2 cellular contexts compared by ENCODE assay signal in the genomic region with DNA sequence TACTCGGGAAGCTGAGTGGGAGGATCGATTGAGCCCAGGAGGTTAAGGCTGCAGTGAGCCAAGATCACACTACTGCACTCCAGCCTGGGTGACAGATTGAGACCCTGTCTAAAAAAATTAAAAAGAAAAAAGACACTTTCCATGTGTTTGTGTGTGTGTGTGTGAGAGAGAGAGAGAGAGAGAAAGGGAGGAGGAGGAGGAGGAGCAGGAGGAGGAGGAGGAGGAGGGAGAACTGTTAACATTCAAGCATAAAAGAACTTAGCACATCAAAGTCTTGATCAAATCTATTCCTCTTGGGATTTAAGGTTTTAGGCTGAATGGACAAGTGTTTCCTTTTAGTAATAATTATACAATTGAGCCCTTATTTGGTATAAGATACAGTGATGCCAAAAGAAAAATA.
TF ChIP-seq lines count a peak whose summit lies in the region.

No MANE protein-coding gene starts in this region.

TF ChIP-seq in GM23338, 12 proteins besides CTCF, POLR2A, EP300 and RAD21 (continues in another document):
- TF ChIP-seq CREB1 (CRISPR knock-in tag; IDR thresholded peaks at IDR 0.05; ENCODE audit: low read depth), result no peak
- no peak for TF ChIP-seq JUNB (IDR thresholded peaks at IDR 0.05; ENCODE audit: unreplicated experiment)
- no peak for TF ChIP-seq POLR2AphosphoS5 (IDR thresholded peaks at IDR 0.05; ENCODE audit: low read depth)
- TF ChIP-seq STAT1 (IDR thresholded peaks at IDR 0.05; ENCODE audit: unreplicated experiment), result no peak
- TF ChIP-seq EZH2 (IDR thresholded peaks at IDR 0.05; ENCODE audit: low read depth, unreplicated experiment), result no peak
- no peak for TF ChIP-seq ZNF114 (CRISPR knock-in tag; IDR thresholded peaks at IDR 0.05)
- no peak for TF ChIP-seq NANOG (IDR thresholded peaks at IDR 0.05; ENCODE audit: borderline replicate concordance)
- TF ChIP-seq, protein P1, sequence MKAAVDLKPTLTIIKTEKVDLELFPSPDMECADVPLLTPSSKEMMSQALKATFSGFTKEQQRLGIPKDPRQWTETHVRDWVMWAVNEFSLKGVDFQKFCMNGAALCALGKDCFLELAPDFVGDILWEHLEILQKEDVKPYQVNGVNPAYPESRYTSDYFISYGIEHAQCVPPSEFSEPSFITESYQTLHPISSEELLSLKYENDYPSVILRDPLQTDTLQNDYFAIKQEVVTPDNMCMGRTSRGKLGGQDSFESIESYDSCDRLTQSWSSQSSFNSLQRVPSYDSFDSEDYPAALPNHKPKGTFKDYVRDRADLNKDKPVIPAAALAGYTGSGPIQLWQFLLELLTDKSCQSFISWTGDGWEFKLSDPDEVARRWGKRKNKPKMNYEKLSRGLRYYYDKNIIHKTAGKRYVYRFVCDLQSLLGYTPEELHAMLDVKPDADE (IDR thresholded peaks at IDR 0.05), result no peak
- TF ChIP-seq EZH2phosphoT487 (IDR thresholded peaks at IDR 0.05; ENCODE audit: unreplicated experiment), result no peak
- TF ChIP-seq, protein P2, sequence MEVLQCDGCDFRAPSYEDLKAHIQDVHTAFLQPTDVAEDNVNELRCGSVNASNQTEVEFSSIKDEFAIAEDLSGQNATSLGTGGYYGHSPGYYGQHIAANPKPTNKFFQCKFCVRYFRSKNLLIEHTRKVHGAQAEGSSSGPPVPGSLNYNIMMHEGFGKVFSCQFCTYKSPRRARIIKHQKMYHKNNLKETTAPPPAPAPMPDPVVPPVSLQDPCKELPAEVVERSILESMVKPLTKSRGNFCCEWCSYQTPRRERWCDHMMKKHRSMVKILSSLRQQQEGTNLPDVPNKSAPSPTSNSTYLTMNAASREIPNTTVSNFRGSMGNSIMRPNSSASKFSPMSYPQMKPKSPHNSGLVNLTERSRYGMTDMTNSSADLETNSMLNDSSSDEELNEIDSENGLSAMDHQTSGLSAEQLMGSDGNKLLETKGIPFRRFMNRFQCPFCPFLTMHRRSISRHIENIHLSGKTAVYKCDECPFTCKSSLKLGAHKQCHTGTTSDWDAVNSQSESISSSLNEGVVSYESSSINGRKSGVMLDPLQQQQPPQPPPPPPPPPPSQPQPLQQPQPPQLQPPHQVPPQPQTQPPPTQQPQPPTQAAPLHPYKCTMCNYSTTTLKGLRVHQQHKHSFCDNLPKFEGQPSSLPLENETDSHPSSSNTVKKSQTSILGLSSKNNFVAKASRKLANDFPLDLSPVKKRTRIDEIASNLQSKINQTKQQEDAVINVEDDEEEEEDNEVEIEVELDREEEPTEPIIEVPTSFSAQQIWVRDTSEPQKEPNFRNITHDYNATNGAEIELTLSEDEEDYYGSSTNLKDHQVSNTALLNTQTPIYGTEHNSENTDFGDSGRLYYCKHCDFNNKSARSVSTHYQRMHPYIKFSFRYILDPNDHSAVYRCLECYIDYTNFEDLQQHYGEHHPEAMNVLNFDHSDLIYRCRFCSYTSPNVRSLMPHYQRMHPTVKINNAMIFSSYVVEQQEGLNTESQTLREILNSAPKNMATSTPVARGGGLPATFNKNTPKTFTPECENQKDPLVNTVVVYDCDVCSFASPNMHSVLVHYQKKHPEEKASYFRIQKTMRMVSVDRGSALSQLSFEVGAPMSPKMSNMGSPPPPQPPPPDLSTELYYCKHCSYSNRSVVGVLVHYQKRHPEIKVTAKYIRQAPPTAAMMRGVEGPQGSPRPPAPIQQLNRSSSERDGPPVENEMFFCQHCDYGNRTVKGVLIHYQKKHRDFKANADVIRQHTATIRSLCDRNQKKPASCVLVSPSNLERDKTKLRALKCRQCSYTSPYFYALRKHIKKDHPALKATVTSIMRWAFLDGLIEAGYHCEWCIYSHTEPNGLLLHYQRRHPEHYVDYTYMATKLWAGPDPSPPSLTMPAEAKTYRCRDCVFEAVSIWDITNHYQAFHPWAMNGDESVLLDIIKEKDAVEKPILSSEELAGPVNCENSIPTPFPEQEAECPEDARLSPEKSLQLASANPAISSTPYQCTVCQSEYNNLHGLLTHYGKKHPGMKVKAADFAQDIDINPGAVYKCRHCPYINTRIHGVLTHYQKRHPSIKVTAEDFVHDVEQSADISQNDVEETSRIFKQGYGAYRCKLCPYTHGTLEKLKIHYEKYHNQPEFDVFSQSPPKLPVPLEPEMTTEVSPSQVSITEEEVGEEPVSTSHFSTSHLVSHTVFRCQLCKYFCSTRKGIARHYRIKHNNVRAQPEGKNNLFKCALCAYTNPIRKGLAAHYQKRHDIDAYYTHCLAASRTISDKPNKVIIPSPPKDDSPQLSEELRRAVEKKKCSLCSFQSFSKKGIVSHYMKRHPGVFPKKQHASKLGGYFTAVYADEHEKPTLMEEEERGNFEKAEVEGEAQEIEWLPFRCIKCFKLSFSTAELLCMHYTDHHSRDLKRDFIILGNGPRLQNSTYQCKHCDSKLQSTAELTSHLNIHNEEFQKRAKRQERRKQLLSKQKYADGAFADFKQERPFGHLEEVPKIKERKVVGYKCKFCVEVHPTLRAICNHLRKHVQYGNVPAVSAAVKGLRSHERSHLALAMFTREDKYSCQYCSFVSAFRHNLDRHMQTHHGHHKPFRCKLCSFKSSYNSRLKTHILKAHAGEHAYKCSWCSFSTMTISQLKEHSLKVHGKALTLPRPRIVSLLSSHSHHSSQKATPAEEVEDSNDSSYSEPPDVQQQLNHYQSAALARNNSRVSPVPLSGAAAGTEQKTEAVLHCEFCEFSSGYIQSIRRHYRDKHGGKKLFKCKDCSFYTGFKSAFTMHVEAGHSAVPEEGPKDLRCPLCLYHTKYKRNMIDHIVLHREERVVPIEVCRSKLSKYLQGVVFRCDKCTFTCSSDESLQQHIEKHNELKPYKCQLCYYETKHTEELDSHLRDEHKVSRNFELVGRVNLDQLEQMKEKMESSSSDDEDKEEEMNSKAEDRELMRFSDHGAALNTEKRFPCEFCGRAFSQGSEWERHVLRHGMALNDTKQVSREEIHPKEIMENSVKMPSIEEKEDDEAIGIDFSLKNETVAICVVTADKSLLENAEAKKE (CRISPR knock-in tag; IDR thresholded peaks at IDR 0.05), result no peak

TF ChIP-seq in K562, 482 proteins besides CTCF, POLR2A, EP300 and RAD21:
- TF ChIP-seq ZNF263 (CRISPR knock-in tag; IDR thresholded peaks at IDR 0.05; ENCODE audit: borderline replicate concordance) (peak; percentile 73), ZNF311 (CRISPR knock-in tag; IDR thresholded peaks at IDR 0.05) (no peak)
TF ChIP-seq in K562: peak in this region for 1.
